Comparison of ENCODE assay signal across 19 cellular contexts in the genomic region with DNA sequence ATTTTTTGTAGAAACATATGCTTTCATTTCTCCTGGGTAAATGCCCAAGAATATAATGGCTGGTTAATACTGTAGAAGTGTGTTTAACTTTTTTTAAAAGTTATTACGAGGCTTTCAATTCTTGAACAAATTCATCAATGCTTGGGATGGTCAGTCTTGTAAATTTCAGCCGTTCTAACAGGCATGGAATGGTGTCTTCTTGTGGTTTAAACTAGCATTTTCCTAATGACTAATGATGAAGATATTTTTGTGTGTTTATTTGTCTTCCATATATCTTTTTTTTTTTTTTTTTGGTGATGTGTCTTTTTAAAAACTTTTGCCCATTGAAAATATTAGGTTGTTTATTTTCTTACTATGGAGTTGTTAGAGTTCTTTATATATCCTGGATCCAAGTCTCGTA.
DNase-seq lines count a peak whose midpoint lies in the region.
"Had no signal": no experiment of that assay in that cellular context is flagged by ENCODE, and none has a peak within 500 bp of the region (broad histone marks: within the 10 kb centered on the region; RNA-seq: fewer than 3 reads in every experiment).

No MANE protein-coding gene starts in this region.

- no peak overlapping the region for H3K4me3 ChIP-seq in SJSA1
- H3K4me3 ChIP-seq: cardiac muscle cell, heart left ventricle, thoracic aorta had no signal

- DNase-seq in GM04503 (ENCODE audit: low read depth), result peak; percentile 19
- peak in 1 of 2 experiments; percentile 76 for DNase-seq in SJSA1 (ENCODE audit: low read depth in 1 of 2, low spot score in 2 of 2)
- DNase-seq in fibroblast of gingiva (ENCODE audit: low read depth), result peak; percentile 15
- peak; percentile 38 for DNase-seq in renal cortical epithelial cell (ENCODE audit: low read depth)
- no peak for DNase-seq in NCI-H1048 (lab: John Stamatoyannopoulos, UW)
- no peak for DNase-seq in GM19238 (ENCODE audit: insufficient read length, low spot score)
- no peak for DNase-seq in NCI-H1417 (lab: John Stamatoyannopoulos, UW)
- no peak for DNase-seq in activated CD4-positive, CD25-positive, alpha-beta regulatory T cell treated with anti-CD3 and anti-CD28 coated beads, Interleukin-2, amount 50 U/mL, for 72 hours
- DNase-seq: activated CD4-positive, alpha-beta T cell treated with anti-CD3 and anti-CD28 coated beads, Interleukin-2, amount 10 ng/mL, durations not matched to agents 24 days and 14 days; activated naive CD8-positive, alpha-beta T cell treated with anti-CD3 and anti-CD28 coated beads for 36 hours; COR-L47; GOT3; heart left ventricle; NCI-H2081; stimulated activated CD4-positive, alpha-beta T cell treated with anti-CD3 and anti-CD28 coated beads, Interleukin-15, amount 100 ng/mL, for 24 hours had no signal

- H3K9me3 ChIP-seq in SJSA1 (replicated peaks), result no peaks in the 10 kb centered on the region; the same call in 1 of the 2 replicates
- H3K9me3 ChIP-seq: heart left ventricle, thoracic aorta had no signal

- H3K4me1 ChIP-seq in SJSA1 (replicated peaks), result peaks cover 23% of the 10 kb centered on the region
- H3K4me1 ChIP-seq: heart left ventricle had no signal

- peaks cover 58% of the 10 kb centered on the region for H3K36me3 ChIP-seq in SJSA1
- H3K36me3 ChIP-seq: cardiac muscle cell, heart left ventricle, thoracic aorta had no signal

- H3K27me3 ChIP-seq in SJSA1 (replicated peaks), result no peaks in the 10 kb centered on the region
- H3K27me3 ChIP-seq: cardiac muscle cell had no signal

- H3K27ac ChIP-seq in SJSA1, result peak overlapping the region; percentile 55
- H3K27ac ChIP-seq: cardiac muscle cell, epithelial cell of prostate, heart left ventricle, RWPE1, thoracic aorta had no signal

Comparison
In these comparisons a context has a peak if more than half of its experiments do, and no peak if none do; other contexts are left out.
1. DNase-seq: peak in GM04503 (single experiment), fibroblast of gingiva (single experiment) and renal cortical epithelial cell (single experiment); none in NCI-H1048 (single experiment), GM19238 (single experiment), NCI-H1417 (0 of 3) and activated CD4-positive, CD25-positive, alpha-beta regulatory T cell treated with anti-CD3 and anti-CD28 coated beads, Interleukin-2, amount 50 U/mL, for 72 hours (single experiment).